ENCODE assay signal across 1 cellular context in the genomic region with DNA sequence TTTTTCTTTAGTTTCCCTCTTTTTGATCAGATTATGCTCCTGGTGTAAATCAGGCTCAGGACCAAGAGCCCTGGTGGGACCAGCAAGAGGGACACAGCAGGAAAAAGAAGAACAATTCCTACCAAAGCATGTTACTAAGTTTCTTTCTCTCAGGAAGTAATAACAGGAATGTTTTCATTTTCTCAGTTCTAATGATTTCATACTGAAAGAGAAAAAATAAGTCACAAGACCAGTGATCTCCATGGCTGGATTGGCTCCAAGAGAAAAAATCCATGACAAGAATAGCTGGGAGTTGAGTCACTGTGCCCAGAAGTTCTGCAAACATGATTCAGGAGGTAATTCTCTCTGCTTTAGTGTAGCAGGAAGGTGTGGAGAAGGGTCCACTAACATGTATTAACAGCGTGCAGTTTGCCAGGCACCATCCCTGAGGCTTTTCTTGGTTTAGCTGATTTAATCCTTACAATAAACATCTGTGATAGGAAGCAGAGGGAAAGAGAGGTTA.
TF ChIP-seq lines count a peak whose summit lies in the region.

No MANE protein-coding gene starts in this region.

TF ChIP-seq in H1, 55 proteins besides CTCF, POLR2A, EP300 and RAD21:
- TF ChIP-seq SUZ12 (IDR thresholded peaks at IDR 0.05; ENCODE audit: low read length) (no peak), POLR2AphosphoS5 (IDR thresholded peaks at IDR 0.05; ENCODE audit: low read depth, low read length) (no peak), SP2 (IDR thresholded peaks at IDR 0.05; ENCODE audit: low read length) (no peak), SRF (IDR thresholded peaks at IDR 0.05; ENCODE audit: low read depth, low read length) (no peak), CHD1 (IDR thresholded peaks at IDR 0.05; ENCODE audit: low read depth, low read length) (no peak), HDAC2 (IDR thresholded peaks at IDR 0.05; ENCODE audit: borderline replicate concordance in 1 of 2, low read depth in 2 of 2, low read length in 2 of 2) (no peak), ASH2L (IDR thresholded peaks at IDR 0.05; ENCODE audit: low read length) (no peak), TAF7 (optimal IDR thresholded peaks at IDR 0.05; ENCODE audit: borderline replicate concordance, low read depth, low read length) (no peak)
